20 cellular contexts compared by ENCODE assay signal in genomic region chr10:120486671-120487205, GRCh38. TPM values are rescaled to one million over a fixed set of nuclear protein-coding genes. Genes with fewer than 3 reads are reported as not detected.
A peak's percentile ranks its signal among the peaks of the same experiment; 100 is the strongest.
DNase-seq lines count a peak whose midpoint lies in the region; ATAC-seq and TF ChIP-seq lines count a peak whose summit lies in the region.
"Had no signal": no experiment of that assay in that cellular context is flagged by ENCODE, and none has a peak within 500 bp of the region (broad histone marks: within the 10 kb centered on the region; RNA-seq: fewer than 3 reads in every experiment).

No MANE protein-coding gene starts in this region.

- intact Hi-C loops in vagina (cut with DNase I), result no loop called here

- H3K4me3 ChIP-seq in lung, result no peak overlapping the region
- H3K4me3 ChIP-seq in vagina, result no peak overlapping the region
- H3K4me3 ChIP-seq: GM12878, GM23248 had no signal

- ATAC-seq in lung (ENCODE audit: insufficient read depth, low FRiP score), result no peak
- ATAC-seq: CD8-positive, alpha-beta T cell; GM12878 had no signal

- H3K4me1 ChIP-seq in lung (ENCODE audit: control insufficient read depth in 2 of 2, insufficient read depth in 2 of 2, low read length in 2 of 2) (no peaks in the 10 kb centered on the region), vagina (no peaks in the 10 kb centered on the region)
- H3K4me1 ChIP-seq: Caco-2 had no signal

- no peak overlapping the region for H3K27ac ChIP-seq in lung (ENCODE audit: low read depth in 1 of 2, low read length in 1 of 2)
- H3K27ac ChIP-seq in vagina, result no peak overlapping the region
- H3K27ac ChIP-seq: C4-2B, GM23248 had no signal

- H3K36me3 ChIP-seq in lung (ENCODE audit: control insufficient read depth in 2 of 2, insufficient read depth in 2 of 2, low read length in 2 of 2) (no peaks in the 10 kb centered on the region), vagina (no peaks in the 10 kb centered on the region)

- H3K27me3 ChIP-seq in lung (ENCODE audit: control insufficient read depth, insufficient read depth), result no peaks in the 10 kb centered on the region
- H3K27me3 ChIP-seq in vagina, result no peaks in the 10 kb centered on the region

- DNase-seq in SK-N-DZ (ENCODE audit: low spot score), result peak; percentile 64
- peak; percentile 18 for DNase-seq in ecto neural progenitor cell (ENCODE audit: low spot score)
- DNase-seq in lung (ENCODE audit: low spot score), result peak; percentile 7
- peak; percentile 25 to 56 for DNase-seq in vagina (ENCODE audit: extremely low spot score in 2 of 2)
- DNase-seq in C1 segment of cervical spinal cord (lab: John Stamatoyannopoulos, UW), result no peak
- DNase-seq in activated naive CD4-positive, alpha-beta T cell treated with anti-CD3 and anti-CD28 coated beads, Interleukin-2, amount 50 U/mL, for 16 hours, result no peak
- DNase-seq: Caco-2; CD4-positive, CD25-positive, alpha-beta regulatory T cell; CD8-positive, alpha-beta T cell; DMS 273 treated with DMSO at 0.1 percent for 48 hours; DMS79; EL; GDM1; GM23248; H7; HCEC 1CT had no signal

- WGBS in lung, 2 donors, result 65 to 72% methylated on average over 6 of the region's 6 CpGs

- H3K9me3 ChIP-seq in lung (ENCODE audit: control insufficient read depth in 2 of 2, insufficient read depth in 1 of 2, low read length in 1 of 2), result peaks cover 0 to 6% of the 10 kb centered on the region in 2 donors
- H3K9me3 ChIP-seq in vagina, result no peaks in the 10 kb centered on the region

- TF ChIP-seq POLR2A in vagina (IDR thresholded peaks at IDR 0.05), result no peak

- TF ChIP-seq CTCF in lung (IDR thresholded peaks at IDR 0.05; ENCODE audit: control extremely low read depth, extremely low read depth), result no peak
- TF ChIP-seq CTCF in vagina (IDR thresholded peaks at IDR 0.05), result no peak

RNA-seq across cellular contexts. Expression of gene PLPP4, which starts 29.7 kb away (rescaled TPM):
- 1.8 and 5.7 TPM in 2 replicates for polyA plus RNA-seq in SK-N-DZ (2014; cell fraction: cytosol; rRNA removed)
- 0.98 and 2.2 TPM in 2 replicates for polyA plus RNA-seq in SK-N-DZ (2014; cell fraction: nucleus; rRNA removed)
- under 1 TPM in 1 of 2 donors, not detected in 1; 0.18 TPM for total RNA-seq in lung
- under 1 TPM in 1 of 2 donors, not detected in 1; 0.51 TPM for polyA plus RNA-seq in lung
- total RNA-seq in vagina, result 2.5 TPM
- total RNA-seq: A673; CD4-positive, CD25-positive, alpha-beta regulatory T cell; CD8-positive, alpha-beta T cell; H1 had no signal
- polyA plus RNA-seq: CD4-positive, CD25-positive, alpha-beta regulatory T cell had no signal

Comparison
In these comparisons a context has a peak if more than half of its experiments do, and no peak if none do; other contexts are left out.
1. DNase-seq: peak in SK-N-DZ (single experiment), ecto neural progenitor cell (single experiment), lung (single experiment) and vagina (2 of 2); none in C1 segment of cervical spinal cord (0 of 14) and activated naive CD4-positive, alpha-beta T cell treated with anti-CD3 and anti-CD28 coated beads, Interleukin-2, amount 50 U/mL, for 16 hours (single experiment).